ENCODE assay signal across 8 cellular contexts in genomic region chr19:41785653-41786052, GRCh38. TPM values are rescaled to one million over a fixed set of nuclear protein-coding genes. Genes with fewer than 3 reads are reported as not detected.
DNase-seq lines count a peak whose midpoint lies in the region; ATAC-seq and TF ChIP-seq lines count a peak whose summit lies in the region.

No MANE protein-coding gene starts in this region.

- no peaks in the 10 kb centered on the region for H3K36me3 ChIP-seq in SJCRH30
- no peaks in the 10 kb centered on the region for H3K36me3 ChIP-seq in heart right ventricle

- H3K4me3 ChIP-seq in NB4 (ENCODE audit: low read depth, low read length): no peak overlapping the region
- H3K4me3 ChIP-seq in SJCRH30: no peak overlapping the region
- H3K4me3 ChIP-seq in heart right ventricle: no peak overlapping the region

- no peak for TF ChIP-seq POLR2A in NB4 (IDR thresholded peaks at IDR 0.05; ENCODE audit: extremely low read depth, insufficient read length)

- no peak overlapping the region for H3K27ac Mint-ChIP-seq in activated naive CD4-positive, alpha-beta T cell treated with anti-CD3 and anti-CD28 coated beads for 36 hours

- no peaks in the 10 kb centered on the region for H3K9me3 Mint-ChIP-seq in activated naive CD4-positive, alpha-beta T cell treated with anti-CD3 and anti-CD28 coated beads for 36 hours

- H3K36me3 Mint-ChIP-seq in activated naive CD4-positive, alpha-beta T cell treated with anti-CD3 and anti-CD28 coated beads for 36 hours (ENCODE audit: low read depth): no peaks in the 10 kb centered on the region

- peaks cover 40% of the 10 kb centered on the region for H3K27me3 Mint-ChIP-seq in activated naive CD4-positive, alpha-beta T cell treated with anti-CD3 and anti-CD28 coated beads for 36 hours (ENCODE audit: low read depth)

- TF ChIP-seq CTCF in NB4 (IDR thresholded peaks at IDR 0.05; ENCODE audit: low read depth, low read length): peak; percentile 41
- TF ChIP-seq CTCF in heart right ventricle (IDR thresholded peaks at IDR 0.05): peak; percentile 48 to 80 (median 74)

- ATAC-seq in heart right ventricle (peak in 5 of 8 donors; percentile 34 to 63 (median 52)), HG02870 (IDR thresholded peaks at IDR 0.05; ENCODE audit: unreplicated experiment) (no peak)

- H3K9me3 ChIP-seq in SJCRH30 (replicated peaks) (no peaks in the 10 kb centered on the region), heart right ventricle (no peaks in the 10 kb centered on the region)

- CTCF ChIA-PET in activated naive CD4-positive, alpha-beta T cell treated with anti-CD3 and anti-CD28 coated beads for 36 hours (lab: Charles Lee): interaction anchor here (0.6 to 5.1 kb wide), 10 partner anchors 9 to 79 kb away, joined by 3 to 122 read pairs (median 10); partner anchors contain the start of genes CEACAM6 and RPS19

- H3K4me3 Mint-ChIP-seq in activated naive CD4-positive, alpha-beta T cell treated with anti-CD3 and anti-CD28 coated beads for 36 hours: no peak overlapping the region

- H3K4me1 Mint-ChIP-seq in activated naive CD4-positive, alpha-beta T cell treated with anti-CD3 and anti-CD28 coated beads for 36 hours (ENCODE audit: low read depth): peaks cover 17% of the 10 kb centered on the region

- H3K27ac ChIP-seq in SJCRH30 (no peak overlapping the region), heart right ventricle (no peak overlapping the region)

- peak; percentile 6 for DNase-seq in GM04504 (ENCODE audit: low read depth)
- peak; percentile 91 for DNase-seq in NB4 (ENCODE audit: low read depth)
- peak; percentile 67 to 87 for DNase-seq in SJCRH30
- peak; percentile 86 for DNase-seq in activated naive CD4-positive, alpha-beta T cell treated with anti-CD3 and anti-CD28 coated beads for 36 hours
- DNase-seq in heart right ventricle: peak; percentile 18 to 29
- DNase-seq in retina: peak; percentile 56
- DNase-seq in cerebellar nuclear complex (lab: John Stamatoyannopoulos, UW): no peak

- intact Hi-C loops in activated naive CD4-positive, alpha-beta T cell treated with anti-CD3 and anti-CD28 coated beads for 36 hours (cut with micrococcal nuclease): loop anchor here (1.0 kb wide), 2 partner anchors 32 to 78 kb away; no protein-coding TSS in a partner anchor
- intact Hi-C loops in heart right ventricle (cut with DNase I): no loop called here

- H3K4me1 ChIP-seq in SJCRH30 (peaks cover 4% of the 10 kb centered on the region; the same call in 1 of the 2 replicates), heart right ventricle (peaks cover 0 to 16% (median 0%) of the 10 kb centered on the region in 9 donors)

- H3K27me3 ChIP-seq in SJCRH30 (peaks cover 43% of the 10 kb centered on the region), heart right ventricle (peaks cover 0 to 84% (median 73%) of the 10 kb centered on the region in 7 donors)

- WGBS in heart right ventricle, 2 donors: 0 to 2% methylated on average over 10 of the region's 10 CpGs

RNA-seq across cellular contexts. Expression of gene CEACAM3, which starts 10.7 kb away (rescaled TPM):
- total RNA-seq in SJCRH30 (2014; rRNA removed; shearing (Covaris generic)): not detected in 2 replicates
- not detected for total RNA-seq in activated naive CD4-positive, alpha-beta T cell treated with anti-CD3 and anti-CD28 coated beads for 36 hours
- total RNA-seq in heart right ventricle: 1 to 10 TPM in 1 of 10 donors, under 1 TPM in 7, not detected in 2; 0.21 to 1.5 (median 0.40) TPM
- polyA plus RNA-seq in heart right ventricle: not detected

RNA-seq across cellular contexts. Expression of gene CEACAM6, which starts 30.3 kb away (rescaled TPM):
- total RNA-seq in SJCRH30 (2014; rRNA removed; shearing (Covaris generic)): not detected in 2 replicates
- total RNA-seq in activated naive CD4-positive, alpha-beta T cell treated with anti-CD3 and anti-CD28 coated beads for 36 hours: not detected
- total RNA-seq in heart right ventricle: under 1 TPM in 2 of 10 donors, not detected in 8; 0.10 to 0.12 TPM
- under 1 TPM in 1 of 2 donors, not detected in 1; 0.03 TPM for polyA plus RNA-seq in heart right ventricle

RNA-seq across cellular contexts. Expression of gene LYPD4, which starts 58.8 kb away (rescaled TPM):
- total RNA-seq in SJCRH30 (2014; rRNA removed; shearing (Covaris generic)): not detected in 2 replicates
- total RNA-seq in activated naive CD4-positive, alpha-beta T cell treated with anti-CD3 and anti-CD28 coated beads for 36 hours: not detected
- total RNA-seq in heart right ventricle: not detected
- not detected for polyA plus RNA-seq in heart right ventricle

RNA-seq across cellular contexts. Expression of gene DMRTC2, which starts 59.2 kb away (rescaled TPM):
- total RNA-seq in SJCRH30 (2014; rRNA removed; shearing (Covaris generic)): not detected in 2 replicates
- total RNA-seq in activated naive CD4-positive, alpha-beta T cell treated with anti-CD3 and anti-CD28 coated beads for 36 hours: not detected
- not detected for total RNA-seq in heart right ventricle
- not detected for polyA plus RNA-seq in heart right ventricle

Comparison
In these comparisons a context has a peak if more than half of its experiments do, and no peak if none do; other contexts are left out.
1. DNase-seq: peak in GM04504 (single experiment), NB4 (single experiment), SJCRH30 (2 of 2), activated naive CD4-positive, alpha-beta T cell treated with anti-CD3 and anti-CD28 coated beads for 36 hours (single experiment), heart right ventricle (2 of 2) and retina (single experiment); none in cerebellar nuclear complex (0 of 2).